In genomic region chr3:78177780-78178179, GRCh38 we compare ENCODE assay signal across 26 cellular contexts.
"Had no signal": no experiment of that assay in that cellular context is flagged by ENCODE, and none has a peak within 500 bp of the region (broad histone marks: within the 10 kb centered on the region; RNA-seq: fewer than 3 reads in every experiment).

No MANE protein-coding gene starts in this region.

- DNase-seq: dorsolateral prefrontal cortex; effector CD4-positive, alpha-beta T cell; erythroblast; esophagus squamous epithelium; foreskin melanocyte; glutamatergic neuron; heart right ventricle; hippocampal formation; immature natural killer cell; islet precursor cell; kidney glomerular epithelial cell; mesenchymal stem cell; midbrain; naive thymus-derived CD4-positive, alpha-beta T cell; right cardiac atrium; sigmoid colon; stimulated activated CD4-positive, alpha-beta T cell treated with anti-CD3 and anti-CD28 coated beads, Interleukin-2, amount 100 ng/mL, for 24 hours; stimulated activated CD4-positive, alpha-beta T cell treated with anti-CD3 and anti-CD28 coated beads, Interleukin-4, amount 100 ng/mL, for 24 hours; stimulated activated naive CD4-positive, alpha-beta T cell treated with Interleukin-2 at 50 U/mL for 16 hours; substantia nigra; testis; tibial artery had no signal

- H3K36me3 ChIP-seq: esophagus squamous epithelium, heart right ventricle, neural progenitor cell, sigmoid colon, tibial artery had no signal

- H3K4me1 ChIP-seq: esophagus squamous epithelium, heart right ventricle, parathyroid adenoma, sigmoid colon, testis, tibial artery had no signal

- FAIRE-seq: colon, endothelial cell of umbilical vein had no signal

- H3K27me3 ChIP-seq: dorsolateral prefrontal cortex, esophagus squamous epithelium, heart right ventricle, neural progenitor cell, sigmoid colon, testis, tibial artery had no signal

- H3K27ac ChIP-seq: dorsolateral prefrontal cortex, esophagus squamous epithelium, heart right ventricle, neural progenitor cell, parathyroid adenoma, sigmoid colon, testis, tibial artery had no signal

- H3K9me3 ChIP-seq: esophagus squamous epithelium, heart right ventricle, sigmoid colon, testis, tibial artery had no signal

- H3K4me3 ChIP-seq: dorsolateral prefrontal cortex, esophagus squamous epithelium, heart right ventricle, neural progenitor cell, sigmoid colon, testis, tibial artery had no signal
